Comparison of ENCODE assay signal across 18 cellular contexts in genomic region chr6:20841806-20842205, GRCh38.
A peak's percentile ranks its signal among the peaks of the same experiment; 100 is the strongest.
DNase-seq lines count a peak whose midpoint lies in the region; ATAC-seq and FAIRE-seq lines count a peak whose summit lies in the region.
"Had no signal": no experiment of that assay in that cellular context is flagged by ENCODE, and none has a peak within 500 bp of the region (broad histone marks: within the 10 kb centered on the region; RNA-seq: fewer than 3 reads in every experiment).

No MANE protein-coding gene starts in this region.

- peaks cover 6 to 12% of the 10 kb centered on the region in 2 donors for H3K36me3 Mint-ChIP-seq in CD4-positive, alpha-beta memory T cell

- CTCF ChIA-PET in CD4-positive, alpha-beta memory T cell (lab: Charles Lee; ENCODE audit: partially characterized antibody) = no interaction called here

- no peak for DNase-seq in caudate nucleus (lab: John Stamatoyannopoulos, UW)
- no peak for DNase-seq in frontal cortex (ENCODE audit: low spot score in 2 of 2)
- DNase-seq in midbrain (lab: John Stamatoyannopoulos, UW) = peak; percentile 41
- peak; percentile 75 for DNase-seq in superior temporal gyrus (ENCODE audit: extremely low spot score)
- no peak for DNase-seq in CD4-positive, alpha-beta memory T cell
- DNase-seq: BE2C; CD8-positive, alpha-beta T cell; COR-L47; DMS153; DND-41; GDM1 had no signal

- H3K36me3 ChIP-seq in CD4-positive, alpha-beta memory T cell (ENCODE audit: insufficient read depth, low read length) = no peaks in the 10 kb centered on the region
- H3K36me3 ChIP-seq: BE2C, HAP-1 had no signal

- peak overlapping the region; percentile 75 for H3K27ac ChIP-seq in caudate nucleus (ENCODE audit: low read depth, low read length)
- no peak overlapping the region for H3K27ac ChIP-seq in CD4-positive, alpha-beta memory T cell (ENCODE audit: low read depth, low read length)
- H3K27ac ChIP-seq: C4-2B had no signal

- ATAC-seq in HG03520 (IDR thresholded peaks at IDR 0.05; ENCODE audit: unreplicated experiment) (no peak), GM18520 (IDR thresholded peaks at IDR 0.05; ENCODE audit: unreplicated experiment) (no peak)
- ATAC-seq: CD8-positive, alpha-beta T cell had no signal

- peaks cover 3% of the 10 kb centered on the region for H3K4me1 ChIP-seq in CD4-positive, alpha-beta memory T cell (ENCODE audit: insufficient read depth, low read length)

- peak; percentile 82 for FAIRE-seq in frontal cortex (lab: Jason Lieb, UNC)
- FAIRE-seq: D721Med, GM12892, H1 had no signal

- no peak overlapping the region for H3K4me3 ChIP-seq in CD4-positive, alpha-beta memory T cell (ENCODE audit: low read length in 2 of 2)
- H3K4me3 ChIP-seq: HAP-1 had no signal

- no peaks in the 10 kb centered on the region for H3K9me3 ChIP-seq in CD4-positive, alpha-beta memory T cell (ENCODE audit: control insufficient read depth in 1 of 2, low read length in 2 of 2)
- H3K9me3 ChIP-seq: BE2C, HAP-1 had no signal

- no peak overlapping the region for H3K27ac Mint-ChIP-seq in CD4-positive, alpha-beta memory T cell
- H3K27ac Mint-ChIP-seq: CD8-positive, alpha-beta T cell had no signal

- intact Hi-C loops in CD4-positive, alpha-beta memory T cell (cut with micrococcal nuclease) = no loop called here

- H3K4me3 Mint-ChIP-seq in CD4-positive, alpha-beta memory T cell = no peak overlapping the region
- H3K4me3 Mint-ChIP-seq: CD8-positive, alpha-beta T cell had no signal

- H3K9me3 Mint-ChIP-seq in CD4-positive, alpha-beta memory T cell = no peaks in the 10 kb centered on the region
- H3K9me3 Mint-ChIP-seq: CD8-positive, alpha-beta T cell had no signal

- peaks cover 10 to 19% (median 15%) of the 10 kb centered on the region in 4 donors for H3K4me1 Mint-ChIP-seq in CD4-positive, alpha-beta memory T cell

- POLR2A ChIA-PET in CD4-positive, alpha-beta memory T cell (lab: Charles Lee; ENCODE audit: partially characterized antibody) = no interaction called here

- H3K27me3 ChIP-seq in CD4-positive, alpha-beta memory T cell (ENCODE audit: insufficient read depth, low read length) = no peaks in the 10 kb centered on the region
- H3K27me3 ChIP-seq: BE2C had no signal

- no peaks in the 10 kb centered on the region for H3K27me3 Mint-ChIP-seq in CD4-positive, alpha-beta memory T cell

Comparison
In these comparisons a context has a peak if more than half of its experiments do, and no peak if none do; other contexts are left out.
1. DNase-seq: peak in midbrain (single experiment) and superior temporal gyrus (single experiment); none in caudate nucleus (0 of 61), frontal cortex (0 of 2) and CD4-positive, alpha-beta memory T cell (0 of 5).